Comparison of ENCODE assay signal across 13 cellular contexts in the genomic region with DNA sequence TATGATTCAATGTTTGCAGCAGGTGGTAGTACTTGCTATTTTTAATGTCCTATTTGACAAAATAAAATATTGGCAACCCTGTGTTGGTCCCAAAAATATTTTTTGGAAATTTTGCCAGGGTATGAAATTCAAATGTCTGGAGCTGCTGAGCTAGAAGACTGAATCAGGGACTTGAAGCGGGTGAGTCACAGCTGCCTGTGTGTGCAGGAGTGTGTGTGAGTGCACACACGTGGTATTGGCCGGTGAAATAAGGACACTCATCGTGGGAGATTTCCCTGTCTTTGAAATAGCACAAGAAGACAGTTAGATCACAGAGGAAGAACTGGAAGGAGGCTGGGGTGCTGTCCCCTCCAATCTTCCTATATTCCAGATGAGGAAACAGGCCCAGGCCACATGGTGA.
DNase-seq lines count a peak whose midpoint lies in the region; ATAC-seq and TF ChIP-seq lines count a peak whose summit lies in the region.
"Had no signal": no experiment of that assay in that cellular context is flagged by ENCODE, and none has a peak within 500 bp of the region (broad histone marks: within the 10 kb centered on the region; RNA-seq: fewer than 3 reads in every experiment).

No MANE protein-coding gene starts in this region.

- no peak overlapping the region for H3K27ac ChIP-seq in left lung
- H3K27ac ChIP-seq: PC-9 had no signal

- peaks cover 0 to 4% of the 10 kb centered on the region in 2 donors for H3K4me1 ChIP-seq in left lung
- H3K4me1 ChIP-seq: BE2C had no signal

- H3K36me3 ChIP-seq in left lung = no peaks in the 10 kb centered on the region
- H3K36me3 ChIP-seq: BE2C had no signal

- H3K27me3 ChIP-seq in left lung = no peaks in the 10 kb centered on the region
- H3K27me3 ChIP-seq: BE2C had no signal

- H3K4me3 ChIP-seq in AG10803 (ENCODE audit: low read length) (no peak overlapping the region), choroid plexus epithelial cell (ENCODE audit: low read depth, low read length) (no peak overlapping the region), left lung (no peak overlapping the region)
- H3K4me3 ChIP-seq: PC-9 had no signal

- intact Hi-C loops in left lung (cut with DNase I) = no loop called here

- DNase-seq in AG10803 (ENCODE audit: low read depth) (peak; percentile 82), M059J (ENCODE audit: low read depth) (peak; percentile 58), choroid plexus epithelial cell (ENCODE audit: low read depth) (peak; percentile 62), left lung (no peak), hippocampal formation (lab: John Stamatoyannopoulos, UW) (no peak), epidermal melanocyte (ENCODE audit: insufficient read length, low spot score) (no peak)
- DNase-seq: activated CD8-positive, alpha-beta T cell treated with anti-CD3 and anti-CD28 coated beads, Interleukin-2, amount 10 ng/mL, durations not matched to agents 7 days and 5 days; activated gamma-delta T cell treated with Interleukin-2 at 50 U/mL for 16 hours; BE2C; PC-9; stimulated activated CD4-positive, alpha-beta T cell treated with anti-CD3 and anti-CD28 coated beads, Interleukin-1b, Interleukin-23, amount 100 ng/mL, for 48 hours had no signal

- ATAC-seq in left lung (peak; percentile 74), GM18909 (IDR thresholded peaks at IDR 0.05; ENCODE audit: poor library complexity, unreplicated experiment) (no peak), GM21526 (IDR thresholded peaks at IDR 0.05; ENCODE audit: low FRiP score, unreplicated experiment) (no peak)
- ATAC-seq: activated CD8-positive, alpha-beta T cell treated with anti-CD3 and anti-CD28 coated beads, Interleukin-2, amount 10 ng/mL, durations not matched to agents 7 days and 5 days had no signal

- TF ChIP-seq CTCF in AG10803 (conservative IDR thresholded peaks at IDR 0.05; ENCODE audit: low read length) (no peak), choroid plexus epithelial cell (conservative IDR thresholded peaks at IDR 0.05; ENCODE audit: low read depth, low read length) (no peak), left lung (IDR thresholded peaks at IDR 0.05) (no peak)

- H3K9me3 ChIP-seq in left lung = no peaks in the 10 kb centered on the region
- H3K9me3 ChIP-seq: BE2C had no signal

Comparison
In these comparisons a context has a peak if more than half of its experiments do, and no peak if none do; other contexts are left out.
1. DNase-seq: peak in AG10803 (single experiment), M059J (single experiment) and choroid plexus epithelial cell (single experiment); none in left lung (0 of 2), hippocampal formation (0 of 2) and epidermal melanocyte (single experiment).